8 cellular contexts compared by ENCODE assay signal in genomic region chr15:90686435-90687218, GRCh38. TPM values are rescaled to one million over a fixed set of nuclear protein-coding genes. Genes with fewer than 3 reads are reported as not detected.
DNase-seq lines count a peak whose midpoint lies in the region; ATAC-seq and TF ChIP-seq lines count a peak whose summit lies in the region.

No MANE protein-coding gene starts in this region.

- no peaks in the 10 kb centered on the region for H3K27me3 ChIP-seq in PC-3 (ENCODE audit: low read length)

- DNase-seq in GF-D8 (lab: John Stamatoyannopoulos, UW) (peak; percentile 68), omental fat pad (ENCODE audit: low spot score) (no peak), NCI-H1436 (lab: John Stamatoyannopoulos, UW) (no peak), midbrain (lab: John Stamatoyannopoulos, UW) (no peak), PC-3 (no peak)
- peak; percentile 60 for DNase-seq in activated CD8-positive, alpha-beta T cell treated with anti-CD3 and anti-CD28 coated beads for 36 hours

- no peaks in the 10 kb centered on the region for H3F3A ChIP-seq in PC-3 (ENCODE audit: low read length, unreplicated experiment)

- H3K36me3 ChIP-seq in PC-3 (ENCODE audit: low read depth, low read length) = no peaks in the 10 kb centered on the region

- H3K27me3 Mint-ChIP-seq in activated CD8-positive, alpha-beta T cell treated with anti-CD3 and anti-CD28 coated beads for 36 hours = no peaks in the 10 kb centered on the region

- peak overlapping the region; percentile 97 for H3K27ac Mint-ChIP-seq in activated CD8-positive, alpha-beta T cell treated with anti-CD3 and anti-CD28 coated beads for 36 hours

- H3K9me2 ChIP-seq in PC-3 (replicated peaks; ENCODE audit: low read length) = no peaks in the 10 kb centered on the region

- no peak overlapping the region for H3K4me3 ChIP-seq in PC-3 (ENCODE audit: low read length)

- no peak overlapping the region for H3K27ac ChIP-seq in PC-3 (ENCODE audit: low read length)

- no peak overlapping the region for H3K9ac ChIP-seq in PC-3 (ENCODE audit: low read length)

- intact Hi-C loops in activated CD8-positive, alpha-beta T cell treated with anti-CD3 and anti-CD28 coated beads for 36 hours (cut with micrococcal nuclease) = no loop called here
- intact Hi-C loops in PC-3 (cut with micrococcal nuclease) = no loop called here

- H3K9me3 Mint-ChIP-seq in activated CD8-positive, alpha-beta T cell treated with anti-CD3 and anti-CD28 coated beads for 36 hours = peaks cover 4% of the 10 kb centered on the region

- H3K4me3 Mint-ChIP-seq in activated CD8-positive, alpha-beta T cell treated with anti-CD3 and anti-CD28 coated beads for 36 hours = peak overlapping the region; percentile 25

- ATAC-seq in GM19397 (IDR thresholded peaks at IDR 0.05; ENCODE audit: unreplicated experiment) = peak; percentile 77
- ATAC-seq in HG03280 (IDR thresholded peaks at IDR 0.05; ENCODE audit: unreplicated experiment) = peak; percentile 82
- ATAC-seq in activated CD8-positive, alpha-beta T cell treated with anti-CD3 and anti-CD28 coated beads for 36 hours = peak; percentile 95
- no peak for ATAC-seq in omental fat pad (ENCODE audit: low FRiP score)
- no peak for ATAC-seq in PC-3

- H4K20me1 ChIP-seq in PC-3 (ENCODE audit: low read length) = no peaks in the 10 kb centered on the region

- H2AFZ ChIP-seq in PC-3 (ENCODE audit: low read length) = no peak overlapping the region

- 0 out of 2 replicates have a peak, but pooled peaks cover under 1% of the 10 kb centered on the region for H3K4me1 ChIP-seq in PC-3 (ENCODE audit: insufficient read depth, low read length)

- H3K4me2 ChIP-seq in PC-3 (ENCODE audit: low read length) = no peak overlapping the region

- H3K9me3 ChIP-seq in PC-3 (ENCODE audit: low read length) = no peaks in the 10 kb centered on the region

- CTCF ChIA-PET in activated CD8-positive, alpha-beta T cell treated with anti-CD3 and anti-CD28 coated beads for 36 hours (lab: Charles Lee) = interaction anchor here (0.8 to 3.9 kb wide), 6 partner anchors 8 to 246 kb away, joined by 3 to 16 read pairs (median 6); partner anchors contain the start of gene HDDC3
- CTCF ChIA-PET in PC-3 (lab: Charles Lee) = interaction anchor here (0.6 kb wide), 1 partner anchor 242 kb away, joined by 6 read pairs; no protein-coding TSS in a partner anchor

- peaks cover 35% of the 10 kb centered on the region for H3K4me1 Mint-ChIP-seq in activated CD8-positive, alpha-beta T cell treated with anti-CD3 and anti-CD28 coated beads for 36 hours (ENCODE audit: low read depth)

- H3K36me3 Mint-ChIP-seq in activated CD8-positive, alpha-beta T cell treated with anti-CD3 and anti-CD28 coated beads for 36 hours (ENCODE audit: low read depth) = no peaks in the 10 kb centered on the region

- H3K79me2 ChIP-seq in PC-3 (ENCODE audit: low read length) = no peaks in the 10 kb centered on the region

- no peak for TF ChIP-seq CTCF in activated CD8-positive, alpha-beta T cell treated with anti-CD3 and anti-CD28 coated beads for 36 hours (IDR thresholded peaks at IDR 0.05)
- TF ChIP-seq CTCF in omental fat pad (IDR thresholded peaks at IDR 0.05) = no peak
- no peak for TF ChIP-seq CTCF in PC-3 (conservative IDR thresholded peaks at IDR 0.05; ENCODE audit: low read depth, low read length)

- no TSS peak for BruUV-seq in PC-3 (replicated peaks; lab: Mats Ljungman, UMichigan)

- POLR2A ChIA-PET in activated CD8-positive, alpha-beta T cell treated with anti-CD3 and anti-CD28 coated beads for 36 hours (lab: Charles Lee) = interaction anchor here (0.6 to 2.6 kb wide), 12 partner anchors 11 to 216 kb away, joined by 3 to 16 read pairs (median 4); partner anchors contain the start of gene BLM
- POLR2A ChIA-PET in PC-3 (lab: Charles Lee; ENCODE audit: unreplicated experiment) = no interaction called here

RNA-seq across cellular contexts. Expression of gene BLM, which starts 30.5 kb away (rescaled TPM):
- 10 to 100 TPM; 45.2 to 53.6 TPM for total RNA-seq in activated CD8-positive, alpha-beta T cell treated with anti-CD3 and anti-CD28 coated beads for 36 hours
- total RNA-seq in omental fat pad = 10 to 100 TPM in 1 of 4 donors, 1 to 10 TPM in 3; 1.7 to 13.2 (median 4.2) TPM
- 10.3 and 18.7 TPM in 2 replicates for total RNA-seq in PC-3 (2014; rRNA removed)

Comparison
In these comparisons a context has a peak if more than half of its experiments do, and no peak if none do; other contexts are left out.
1. DNase-seq: peak in GF-D8 (single experiment) and activated CD8-positive, alpha-beta T cell treated with anti-CD3 and anti-CD28 coated beads for 36 hours (single experiment); none in omental fat pad (single experiment), NCI-H1436 (single experiment), midbrain (single experiment) and PC-3 (single experiment).
2. ATAC-seq: peak in GM19397 (single experiment), HG03280 (single experiment) and activated CD8-positive, alpha-beta T cell treated with anti-CD3 and anti-CD28 coated beads for 36 hours (single experiment); none in omental fat pad (single experiment) and PC-3 (single experiment).